1 cellular context compared by ENCODE assay signal in the genomic region with DNA sequence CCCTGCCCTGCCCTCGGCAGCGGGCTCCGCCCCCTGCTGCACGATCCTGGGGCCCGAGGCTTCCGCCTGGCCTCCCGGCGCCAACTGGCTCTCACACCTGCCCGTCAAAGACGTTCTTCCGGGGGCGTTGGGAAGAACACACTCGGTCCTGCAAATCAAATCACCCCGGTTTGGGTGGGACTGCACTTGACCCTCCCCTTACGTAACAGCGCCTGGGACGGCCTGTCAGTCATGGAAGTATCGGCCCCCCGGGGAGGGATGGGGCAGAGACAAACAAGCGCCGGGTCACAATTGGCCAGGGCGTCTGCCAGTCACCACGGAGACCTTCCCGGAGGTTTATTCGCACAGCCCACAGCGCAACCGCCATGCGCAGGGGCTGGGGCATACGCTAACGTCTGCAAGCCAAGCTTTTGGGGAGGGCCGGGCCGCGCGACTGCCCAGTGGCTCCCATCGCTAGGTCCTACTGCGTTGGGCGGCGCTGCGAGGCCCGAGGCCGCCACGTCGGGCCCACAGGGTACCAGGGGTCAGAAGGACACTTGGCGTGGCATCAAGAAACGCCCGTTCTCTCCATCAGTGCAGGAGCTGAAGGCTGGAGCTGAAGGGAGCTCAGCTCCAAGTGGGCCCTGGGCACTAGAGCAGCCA.
A peak's percentile ranks its signal among the peaks of the same experiment; 100 is the strongest.
TF ChIP-seq lines count a peak whose summit lies in the region.

No MANE protein-coding gene starts in this region.

TF ChIP-seq in K562, 482 proteins besides CTCF, POLR2A, EP300 and RAD21 (continued from another document and continues in another):
- TF ChIP-seq, protein P1, sequence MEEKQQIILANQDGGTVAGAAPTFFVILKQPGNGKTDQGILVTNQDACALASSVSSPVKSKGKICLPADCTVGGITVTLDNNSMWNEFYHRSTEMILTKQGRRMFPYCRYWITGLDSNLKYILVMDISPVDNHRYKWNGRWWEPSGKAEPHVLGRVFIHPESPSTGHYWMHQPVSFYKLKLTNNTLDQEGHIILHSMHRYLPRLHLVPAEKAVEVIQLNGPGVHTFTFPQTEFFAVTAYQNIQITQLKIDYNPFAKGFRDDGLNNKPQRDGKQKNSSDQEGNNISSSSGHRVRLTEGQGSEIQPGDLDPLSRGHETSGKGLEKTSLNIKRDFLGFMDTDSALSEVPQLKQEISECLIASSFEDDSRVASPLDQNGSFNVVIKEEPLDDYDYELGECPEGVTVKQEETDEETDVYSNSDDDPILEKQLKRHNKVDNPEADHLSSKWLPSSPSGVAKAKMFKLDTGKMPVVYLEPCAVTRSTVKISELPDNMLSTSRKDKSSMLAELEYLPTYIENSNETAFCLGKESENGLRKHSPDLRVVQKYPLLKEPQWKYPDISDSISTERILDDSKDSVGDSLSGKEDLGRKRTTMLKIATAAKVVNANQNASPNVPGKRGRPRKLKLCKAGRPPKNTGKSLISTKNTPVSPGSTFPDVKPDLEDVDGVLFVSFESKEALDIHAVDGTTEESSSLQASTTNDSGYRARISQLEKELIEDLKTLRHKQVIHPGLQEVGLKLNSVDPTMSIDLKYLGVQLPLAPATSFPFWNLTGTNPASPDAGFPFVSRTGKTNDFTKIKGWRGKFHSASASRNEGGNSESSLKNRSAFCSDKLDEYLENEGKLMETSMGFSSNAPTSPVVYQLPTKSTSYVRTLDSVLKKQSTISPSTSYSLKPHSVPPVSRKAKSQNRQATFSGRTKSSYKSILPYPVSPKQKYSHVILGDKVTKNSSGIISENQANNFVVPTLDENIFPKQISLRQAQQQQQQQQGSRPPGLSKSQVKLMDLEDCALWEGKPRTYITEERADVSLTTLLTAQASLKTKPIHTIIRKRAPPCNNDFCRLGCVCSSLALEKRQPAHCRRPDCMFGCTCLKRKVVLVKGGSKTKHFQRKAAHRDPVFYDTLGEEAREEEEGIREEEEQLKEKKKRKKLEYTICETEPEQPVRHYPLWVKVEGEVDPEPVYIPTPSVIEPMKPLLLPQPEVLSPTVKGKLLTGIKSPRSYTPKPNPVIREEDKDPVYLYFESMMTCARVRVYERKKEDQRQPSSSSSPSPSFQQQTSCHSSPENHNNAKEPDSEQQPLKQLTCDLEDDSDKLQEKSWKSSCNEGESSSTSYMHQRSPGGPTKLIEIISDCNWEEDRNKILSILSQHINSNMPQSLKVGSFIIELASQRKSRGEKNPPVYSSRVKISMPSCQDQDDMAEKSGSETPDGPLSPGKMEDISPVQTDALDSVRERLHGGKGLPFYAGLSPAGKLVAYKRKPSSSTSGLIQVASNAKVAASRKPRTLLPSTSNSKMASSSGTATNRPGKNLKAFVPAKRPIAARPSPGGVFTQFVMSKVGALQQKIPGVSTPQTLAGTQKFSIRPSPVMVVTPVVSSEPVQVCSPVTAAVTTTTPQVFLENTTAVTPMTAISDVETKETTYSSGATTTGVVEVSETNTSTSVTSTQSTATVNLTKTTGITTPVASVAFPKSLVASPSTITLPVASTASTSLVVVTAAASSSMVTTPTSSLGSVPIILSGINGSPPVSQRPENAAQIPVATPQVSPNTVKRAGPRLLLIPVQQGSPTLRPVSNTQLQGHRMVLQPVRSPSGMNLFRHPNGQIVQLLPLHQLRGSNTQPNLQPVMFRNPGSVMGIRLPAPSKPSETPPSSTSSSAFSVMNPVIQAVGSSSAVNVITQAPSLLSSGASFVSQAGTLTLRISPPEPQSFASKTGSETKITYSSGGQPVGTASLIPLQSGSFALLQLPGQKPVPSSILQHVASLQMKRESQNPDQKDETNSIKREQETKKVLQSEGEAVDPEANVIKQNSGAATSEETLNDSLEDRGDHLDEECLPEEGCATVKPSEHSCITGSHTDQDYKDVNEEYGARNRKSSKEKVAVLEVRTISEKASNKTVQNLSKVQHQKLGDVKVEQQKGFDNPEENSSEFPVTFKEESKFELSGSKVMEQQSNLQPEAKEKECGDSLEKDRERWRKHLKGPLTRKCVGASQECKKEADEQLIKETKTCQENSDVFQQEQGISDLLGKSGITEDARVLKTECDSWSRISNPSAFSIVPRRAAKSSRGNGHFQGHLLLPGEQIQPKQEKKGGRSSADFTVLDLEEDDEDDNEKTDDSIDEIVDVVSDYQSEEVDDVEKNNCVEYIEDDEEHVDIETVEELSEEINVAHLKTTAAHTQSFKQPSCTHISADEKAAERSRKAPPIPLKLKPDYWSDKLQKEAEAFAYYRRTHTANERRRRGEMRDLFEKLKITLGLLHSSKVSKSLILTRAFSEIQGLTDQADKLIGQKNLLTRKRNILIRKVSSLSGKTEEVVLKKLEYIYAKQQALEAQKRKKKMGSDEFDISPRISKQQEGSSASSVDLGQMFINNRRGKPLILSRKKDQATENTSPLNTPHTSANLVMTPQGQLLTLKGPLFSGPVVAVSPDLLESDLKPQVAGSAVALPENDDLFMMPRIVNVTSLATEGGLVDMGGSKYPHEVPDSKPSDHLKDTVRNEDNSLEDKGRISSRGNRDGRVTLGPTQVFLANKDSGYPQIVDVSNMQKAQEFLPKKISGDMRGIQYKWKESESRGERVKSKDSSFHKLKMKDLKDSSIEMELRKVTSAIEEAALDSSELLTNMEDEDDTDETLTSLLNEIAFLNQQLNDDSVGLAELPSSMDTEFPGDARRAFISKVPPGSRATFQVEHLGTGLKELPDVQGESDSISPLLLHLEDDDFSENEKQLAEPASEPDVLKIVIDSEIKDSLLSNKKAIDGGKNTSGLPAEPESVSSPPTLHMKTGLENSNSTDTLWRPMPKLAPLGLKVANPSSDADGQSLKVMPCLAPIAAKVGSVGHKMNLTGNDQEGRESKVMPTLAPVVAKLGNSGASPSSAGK (IDR thresholded peaks at IDR 0.05): peak; percentile 58
- TF ChIP-seq ZNF282 (CRISPR knock-in tag; IDR thresholded peaks at IDR 0.05) (no peak), ZFPM2 (CRISPR knock-in tag; IDR thresholded peaks at IDR 0.05) (no peak), ZNF347 (CRISPR knock-in tag; IDR thresholded peaks at IDR 0.05; ENCODE audit: low read depth) (no peak), ZNF766 (CRISPR knock-in tag; conservative IDR thresholded peaks at IDR 0.05) (peak; percentile 100), CCAR2 (IDR thresholded peaks at IDR 0.05; ENCODE audit: low read depth, low read length) (no peak), KHSRP (IDR thresholded peaks at IDR 0.05) (no peak), ZNF79 (CRISPR knock-in tag; IDR thresholded peaks at IDR 0.05; ENCODE audit: low read depth) (no peak), NFYB (IDR thresholded peaks at IDR 0.05; ENCODE audit: extremely low read depth, insufficient read length) (peak; percentile 85), SOX6 (IDR thresholded peaks at IDR 0.05) (peak; percentile 13; the same call in 1 of the 2 replicates), HDGF (IDR thresholded peaks at IDR 0.05) (no peak), NFATC3 (IDR thresholded peaks at IDR 0.05) (no peak), MCM7 (IDR thresholded peaks at IDR 0.05) (no peak), DEAF1 (CRISPR knock-in tag; IDR thresholded peaks at IDR 0.05) (no peak), PHF21A (IDR thresholded peaks at IDR 0.05; ENCODE audit: borderline replicate concordance, low read depth) (no peak), HDAC3 (IDR thresholded peaks at IDR 0.05; ENCODE audit: borderline replicate concordance, partially characterized antibody) (no peak), ELF1 (tag; IDR thresholded peaks at IDR 0.05) (peak; percentile 62; the same call in 1 of the 2 replicates), ZNF655 (CRISPR knock-in tag; IDR thresholded peaks at IDR 0.05) (no peak), NCOA2 (IDR thresholded peaks at IDR 0.05; ENCODE audit: partially characterized antibody in 2 of 2) (no peak), L3MBTL2 (IDR thresholded peaks at IDR 0.05) (peak; percentile 72), PHB (CRISPR knock-in tag; IDR thresholded peaks at IDR 0.05) (no peak), ATF1 (CRISPR knock-in tag; IDR thresholded peaks at IDR 0.05) (0 out of 2 replicates have a peak, but pooled peaks have one; percentile 38), ATF1 (tag; IDR thresholded peaks at IDR 0.05) (peak; percentile 96), FIP1L1 (IDR thresholded peaks at IDR 0.05; ENCODE audit: low read depth, low read length, poor library complexity, severe bottlenecking) (no peak), MEF2D (tag; conservative IDR thresholded peaks at IDR 0.05; ENCODE audit: low read depth) (no peak), ZNF436 (CRISPR knock-in tag; IDR thresholded peaks at IDR 0.05) (no peak), GABPB1 (CRISPR knock-in tag; IDR thresholded peaks at IDR 0.05) (peak; percentile 92), LCOR (CRISPR knock-in tag; IDR thresholded peaks at IDR 0.05) (0 out of 2 replicates have a peak, but pooled peaks have one; percentile 77), BRD9 (IDR thresholded peaks at IDR 0.05; ENCODE audit: low read depth, partially characterized antibody) (no peak), MYC (IDR thresholded peaks at IDR 0.05; ENCODE audit: low read depth, low read length) (peak; percentile 54), MYC (CRISPR knock-in tag; IDR thresholded peaks at IDR 0.05; ENCODE audit: borderline replicate concordance, low read depth) (no peak), SRSF3 (IDR thresholded peaks at IDR 0.05; ENCODE audit: insufficient read depth, low read length) (no peak), ZNF165 (CRISPR knock-in tag; IDR thresholded peaks at IDR 0.05; ENCODE audit: borderline replicate concordance) (no peak), CREBBP (IDR thresholded peaks at IDR 0.05; ENCODE audit: low read depth, low read length) (no peak), ATF6 (CRISPR knock-in tag; IDR thresholded peaks at IDR 0.05) (no peak), ZBED1 (IDR thresholded peaks at IDR 0.05) (no peak), CXXC5 (CRISPR knock-in tag; IDR thresholded peaks at IDR 0.05) (peak; percentile 96), KLF16 (IDR thresholded peaks at IDR 0.05) (no peak)
- TF ChIP-seq, protein P2, sequence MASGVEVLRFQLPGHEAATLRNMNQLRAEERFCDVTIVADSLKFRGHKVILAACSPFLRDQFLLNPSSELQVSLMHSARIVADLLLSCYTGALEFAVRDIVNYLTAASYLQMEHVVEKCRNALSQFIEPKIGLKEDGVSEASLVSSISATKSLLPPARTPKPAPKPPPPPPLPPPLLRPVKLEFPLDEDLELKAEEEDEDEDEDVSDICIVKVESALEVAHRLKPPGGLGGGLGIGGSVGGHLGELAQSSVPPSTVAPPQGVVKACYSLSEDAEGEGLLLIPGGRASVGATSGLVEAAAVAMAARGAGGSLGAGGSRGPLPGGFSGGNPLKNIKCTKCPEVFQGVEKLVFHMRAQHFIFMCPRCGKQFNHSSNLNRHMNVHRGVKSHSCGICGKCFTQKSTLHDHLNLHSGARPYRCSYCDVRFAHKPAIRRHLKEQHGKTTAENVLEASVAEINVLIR (CRISPR knock-in tag; IDR thresholded peaks at IDR 0.05): no peak
- TF ChIP-seq, protein P3, sequence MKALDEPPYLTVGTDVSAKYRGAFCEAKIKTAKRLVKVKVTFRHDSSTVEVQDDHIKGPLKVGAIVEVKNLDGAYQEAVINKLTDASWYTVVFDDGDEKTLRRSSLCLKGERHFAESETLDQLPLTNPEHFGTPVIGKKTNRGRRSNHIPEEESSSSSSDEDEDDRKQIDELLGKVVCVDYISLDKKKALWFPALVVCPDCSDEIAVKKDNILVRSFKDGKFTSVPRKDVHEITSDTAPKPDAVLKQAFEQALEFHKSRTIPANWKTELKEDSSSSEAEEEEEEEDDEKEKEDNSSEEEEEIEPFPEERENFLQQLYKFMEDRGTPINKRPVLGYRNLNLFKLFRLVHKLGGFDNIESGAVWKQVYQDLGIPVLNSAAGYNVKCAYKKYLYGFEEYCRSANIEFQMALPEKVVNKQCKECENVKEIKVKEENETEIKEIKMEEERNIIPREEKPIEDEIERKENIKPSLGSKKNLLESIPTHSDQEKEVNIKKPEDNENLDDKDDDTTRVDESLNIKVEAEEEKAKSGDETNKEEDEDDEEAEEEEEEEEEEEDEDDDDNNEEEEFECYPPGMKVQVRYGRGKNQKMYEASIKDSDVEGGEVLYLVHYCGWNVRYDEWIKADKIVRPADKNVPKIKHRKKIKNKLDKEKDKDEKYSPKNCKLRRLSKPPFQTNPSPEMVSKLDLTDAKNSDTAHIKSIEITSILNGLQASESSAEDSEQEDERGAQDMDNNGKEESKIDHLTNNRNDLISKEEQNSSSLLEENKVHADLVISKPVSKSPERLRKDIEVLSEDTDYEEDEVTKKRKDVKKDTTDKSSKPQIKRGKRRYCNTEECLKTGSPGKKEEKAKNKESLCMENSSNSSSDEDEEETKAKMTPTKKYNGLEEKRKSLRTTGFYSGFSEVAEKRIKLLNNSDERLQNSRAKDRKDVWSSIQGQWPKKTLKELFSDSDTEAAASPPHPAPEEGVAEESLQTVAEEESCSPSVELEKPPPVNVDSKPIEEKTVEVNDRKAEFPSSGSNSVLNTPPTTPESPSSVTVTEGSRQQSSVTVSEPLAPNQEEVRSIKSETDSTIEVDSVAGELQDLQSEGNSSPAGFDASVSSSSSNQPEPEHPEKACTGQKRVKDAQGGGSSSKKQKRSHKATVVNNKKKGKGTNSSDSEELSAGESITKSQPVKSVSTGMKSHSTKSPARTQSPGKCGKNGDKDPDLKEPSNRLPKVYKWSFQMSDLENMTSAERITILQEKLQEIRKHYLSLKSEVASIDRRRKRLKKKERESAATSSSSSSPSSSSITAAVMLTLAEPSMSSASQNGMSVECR (CRISPR knock-in tag; IDR thresholded peaks at IDR 0.05): no peak
